Comparison of ENCODE assay signal across 22 cellular contexts in genomic region chr20:58239216-58239615, GRCh38. TPM values are rescaled to one million over a fixed set of nuclear protein-coding genes. Genes with fewer than 3 reads are reported as not detected.
DNase-seq lines count a peak whose midpoint lies in the region; ATAC-seq, FAIRE-seq and TF ChIP-seq lines count a peak whose summit lies in the region.
"Had no signal": no experiment of that assay in that cellular context is flagged by ENCODE, and none has a peak within 500 bp of the region (broad histone marks: within the 10 kb centered on the region; RNA-seq: fewer than 3 reads in every experiment).

No MANE protein-coding gene starts in this region.

- H4K20me1 ChIP-seq in mammary epithelial cell (ENCODE audit: insufficient read depth, low read length) (no peaks in the 10 kb centered on the region), SK-N-SH (ENCODE audit: insufficient read depth) (no peaks in the 10 kb centered on the region)

- no peak for TF ChIP-seq RAD21 in SK-N-SH (IDR thresholded peaks at IDR 0.05; ENCODE audit: low read length)

- no peak for DNase-seq in MCF 10A (ENCODE audit: unreplicated experiment)
- no peak for DNase-seq in mammary epithelial cell
- no peak for DNase-seq in SK-N-SH
- no peak for DNase-seq in bronchial epithelial cell (ENCODE audit: low read depth)
- no peak for DNase-seq in stimulated activated CD4-positive, alpha-beta T cell treated with anti-CD3 and anti-CD28 coated beads, Interleukin-12 subunit alpha, Interleukin-12 subunit beta, amount 100 ng/mL, for 4 hours
- no peak for DNase-seq in Kasumi-1 (lab: John Stamatoyannopoulos, UW)
- no peak for DNase-seq in activated CD4-positive, alpha-beta memory T cell treated with anti-CD3 and anti-CD28 coated beads, Interleukin-2, amount 10 ng/mL, durations not matched to agents 7 days and 5 days
- DNase-seq: DMS 273 treated with DMSO at 0.1 percent for 48 hours, MV-4-11, NCI-H1417 treated with DMSO at 0.1 percent for 48 hours, NCI-H2029, NCI-H446 treated with DMSO at 0.1 percent for 48 hours, NCI-H748 treated with DMSO at 0.1 percent for 48 hours, PC-3, SJCRH30 had no signal

- H2AFZ ChIP-seq in mammary epithelial cell (ENCODE audit: low read depth, low read length) = no peak overlapping the region
- H2AFZ ChIP-seq in SK-N-SH (ENCODE audit: low read depth) = no peak overlapping the region

- no peaks in the 10 kb centered on the region for H3K4me1 Mint-ChIP-seq in MCF 10A (ENCODE audit: insufficient read depth, unreplicated experiment)
- peaks cover 30% of the 10 kb centered on the region for H3K4me1 Mint-ChIP-seq in activated CD4-positive, alpha-beta memory T cell treated with anti-CD3 and anti-CD28 coated beads, Interleukin-2, amount 10 ng/mL, durations not matched to agents 7 days and 5 days

- H3K36me3 Mint-ChIP-seq in MCF 10A (ENCODE audit: insufficient read depth, unreplicated experiment) = peaks cover 11% of the 10 kb centered on the region
- H3K36me3 Mint-ChIP-seq in activated CD4-positive, alpha-beta memory T cell treated with anti-CD3 and anti-CD28 coated beads, Interleukin-2, amount 10 ng/mL, durations not matched to agents 7 days and 5 days (ENCODE audit: low read depth) = peaks cover 12% of the 10 kb centered on the region

- no peak overlapping the region for H3K4me3 ChIP-seq in mammary epithelial cell (replicated peaks in 1 of 3; ENCODE audit: insufficient read depth in 1 of 3, low read depth in 2 of 3, low read length in 3 of 3)
- no peak overlapping the region for H3K4me3 ChIP-seq in SK-N-SH (ENCODE audit: low read depth in 2 of 2, low read length in 1 of 2)
- no peak overlapping the region for H3K4me3 ChIP-seq in bronchial epithelial cell (ENCODE audit: low read depth, low read length)
- H3K4me3 ChIP-seq: A549, SJCRH30 had no signal

- peaks cover 18% of the 10 kb centered on the region for H3F3A ChIP-seq in SK-N-SH (replicated peaks; ENCODE audit: insufficient read depth)

- H3K9ac ChIP-seq in mammary epithelial cell (ENCODE audit: insufficient read depth, low read length) (no peak overlapping the region), SK-N-SH (no peak overlapping the region)

- peak overlapping the region; percentile 82 for H3K27ac Mint-ChIP-seq in MCF 10A (ENCODE audit: low read depth, unreplicated experiment)
- H3K27ac Mint-ChIP-seq in activated CD4-positive, alpha-beta memory T cell treated with anti-CD3 and anti-CD28 coated beads, Interleukin-2, amount 10 ng/mL, durations not matched to agents 7 days and 5 days = no peak overlapping the region
- H3K27ac Mint-ChIP-seq: IgD-negative memory B cell had no signal

- CTCF ChIA-PET in MCF 10A (lab: Yijun Ruan, JAX) (interaction anchor here (0.6 to 8.7 kb wide), 5 partner anchors 9 to 613 kb away, joined by 3 to 121 read pairs (median 21); partner anchors contain the start of genes GNAS and STX16), mammary epithelial cell (lab: Charles Lee; ENCODE audit: low non-redundant PET) (no interaction called here), SK-N-SH (lab: Yijun Ruan, JAX) (interaction anchor here (0.7 to 6.9 kb wide), 8 partner anchors 9 to 1217 kb away, joined by 3 to 87 read pairs (median 4); partner anchors contain the start of gene STX16)
- CTCF ChIA-PET in activated CD4-positive, alpha-beta memory T cell treated with anti-CD3 and anti-CD28 coated beads, Interleukin-2, amount 10 ng/mL, durations not matched to agents 7 days and 5 days (lab: Charles Lee) = interaction anchor here (3.0 kb wide), 1 partner anchor 413 kb away, joined by 9 read pairs; the partner anchor contains the start of gene STX16

- H3K4me3 Mint-ChIP-seq in MCF 10A (ENCODE audit: unreplicated experiment) = no peak overlapping the region
- H3K4me3 Mint-ChIP-seq in activated CD4-positive, alpha-beta memory T cell treated with anti-CD3 and anti-CD28 coated beads, Interleukin-2, amount 10 ng/mL, durations not matched to agents 7 days and 5 days = no peak overlapping the region
- H3K4me3 Mint-ChIP-seq: IgD-negative memory B cell had no signal

- ATAC-seq in HG02973 (IDR thresholded peaks at IDR 0.05; ENCODE audit: unreplicated experiment) = no peak
- ATAC-seq: A549, PC-3 had no signal

- no peaks in the 10 kb centered on the region for H3K9me3 Mint-ChIP-seq in MCF 10A (ENCODE audit: unreplicated experiment)
- no peaks in the 10 kb centered on the region for H3K9me3 Mint-ChIP-seq in activated CD4-positive, alpha-beta memory T cell treated with anti-CD3 and anti-CD28 coated beads, Interleukin-2, amount 10 ng/mL, durations not matched to agents 7 days and 5 days
- H3K9me3 Mint-ChIP-seq: IgD-negative memory B cell had no signal

- intact Hi-C loops in MCF 10A (cut with micrococcal nuclease) = loop anchor here (5.0 kb wide), 2 partner anchors 73 to 598 kb away; no protein-coding TSS in a partner anchor
- intact Hi-C loops in mammary epithelial cell (cut with micrococcal nuclease) = loop anchor here (5.0 kb wide), 2 partner anchors 68 to 1218 kb away; partner anchors contain the start of gene RAB22A

- H3K4me1 ChIP-seq in mammary epithelial cell (ENCODE audit: insufficient read depth, low read length) (peaks cover 8% of the 10 kb centered on the region), SK-N-SH (ENCODE audit: control insufficient read depth in 1 of 2, insufficient read depth in 2 of 2, low read depth in 1 of 2, low read length in 1 of 2) (peaks cover 12 to 15% of the 10 kb centered on the region in 2 experiments; a peak in 3 of 4 replicates)
- H3K4me1 ChIP-seq: SJCRH30 had no signal

- H3K4me2 ChIP-seq in mammary epithelial cell (ENCODE audit: insufficient read depth, low read depth, low read length) (no peak overlapping the region), SK-N-SH (peak overlapping the region; percentile 21; the same call in 1 of the 2 replicates)
- H3K4me2 ChIP-seq: A549 had no signal

- TF ChIP-seq EP300 in SK-N-SH (IDR thresholded peaks at IDR 0.05; ENCODE audit: borderline replicate concordance in 1 of 2, low read depth in 1 of 2, low read length in 1 of 2) = no peak

- no peak for TF ChIP-seq CTCF in MCF 10A (IDR thresholded peaks at IDR 0.05; ENCODE audit: unreplicated experiment)
- TF ChIP-seq CTCF in mammary epithelial cell (conservative IDR thresholded peaks at IDR 0.05 in 1 of 2, IDR thresholded peaks at IDR 0.05 in 1 of 2; ENCODE audit: extremely low read depth in 1 of 2, insufficient read depth in 1 of 2, low read depth in 1 of 2, low read length in 2 of 2) = no peak
- peak; percentile 32 for TF ChIP-seq CTCF in SK-N-SH (IDR thresholded peaks at IDR 0.05)
- TF ChIP-seq CTCF in bronchial epithelial cell (IDR thresholded peaks at IDR 0.05; ENCODE audit: insufficient read depth, low read length, severe bottlenecking) = peak; percentile 2

- dilution Hi-C loops in mammary epithelial cell (cut with HindIII; ENCODE audit: low sequenced_read_pairs) = loop anchor here (5.0 kb wide), 2 partner anchors 63 to 408 kb away; no protein-coding TSS in a partner anchor

- H3K27me3 ChIP-seq in mammary epithelial cell (ENCODE audit: insufficient read depth, low read length) = no peaks in the 10 kb centered on the region
- no peaks in the 10 kb centered on the region for H3K27me3 ChIP-seq in SK-N-SH (ENCODE audit: insufficient read depth)
- no peaks in the 10 kb centered on the region for H3K27me3 ChIP-seq in bronchial epithelial cell (ENCODE audit: control insufficient read depth, insufficient read depth, low read length)
- H3K27me3 ChIP-seq: SJCRH30 had no signal

- 89% methylated on average over 4 of the region's 7 CpGs for WGBS in mammary epithelial cell (ENCODE audit: low coverage, missing lambda C conversion rate)
- WGBS in SK-N-SH (ENCODE audit: low lambda C conversion rate) = 65% methylated on average over 7 of the region's 7 CpGs

- BruUV-seq in MCF 10A (replicated peaks; lab: Mats Ljungman, UMichigan) = no TSS peak
- no TSS peak for BruUV-seq in mammary epithelial cell (replicated peaks; lab: Mats Ljungman, UMichigan)

- H3K36me3 ChIP-seq in mammary epithelial cell (ENCODE audit: insufficient read depth, low read length) (peaks cover 3% of the 10 kb centered on the region), SK-N-SH (replicated peaks in 1 of 2; ENCODE audit: control insufficient read depth in 1 of 2, insufficient read depth in 2 of 2, low read length in 1 of 2) (peaks cover 14 to 28% of the 10 kb centered on the region in 2 experiments), bronchial epithelial cell (ENCODE audit: control insufficient read depth, insufficient read depth, low read length) (peaks cover 10% of the 10 kb centered on the region)
- H3K36me3 ChIP-seq: SJCRH30 had no signal

- no peaks in the 10 kb centered on the region for H3K9me2 ChIP-seq in SK-N-SH

- no peaks in the 10 kb centered on the region for H3K79me2 ChIP-seq in mammary epithelial cell (ENCODE audit: insufficient read depth, low read length)
- H3K79me2 ChIP-seq in SK-N-SH (ENCODE audit: insufficient read depth) = no peaks in the 10 kb centered on the region

- no peaks in the 10 kb centered on the region for H3K9me3 ChIP-seq in mammary epithelial cell (replicated peaks; ENCODE audit: insufficient read depth, low read length)
- H3K9me3 ChIP-seq in SK-N-SH = no peaks in the 10 kb centered on the region
- H3K9me3 ChIP-seq: A549, SJCRH30 had no signal

- FAIRE-seq in bronchial epithelial cell (lab: Jason Lieb, UNC) = no peak
- FAIRE-seq: A549, H54 had no signal

- H3K27me3 Mint-ChIP-seq in MCF 10A (ENCODE audit: insufficient read depth, unreplicated experiment) = no peaks in the 10 kb centered on the region
- H3K27me3 Mint-ChIP-seq in activated CD4-positive, alpha-beta memory T cell treated with anti-CD3 and anti-CD28 coated beads, Interleukin-2, amount 10 ng/mL, durations not matched to agents 7 days and 5 days = peaks cover 4% of the 10 kb centered on the region
- H3K27me3 Mint-ChIP-seq: IgD-negative memory B cell had no signal

- POLR2A ChIA-PET in MCF 10A (lab: Yijun Ruan, JAX) = interaction anchor here (0.6 to 1.0 kb wide), 4 partner anchors 9 to 150 kb away, joined by 3 to 5 read pairs (median 3); partner anchors contain the start of gene VAPB
- POLR2A ChIA-PET in SK-N-SH (lab: Yijun Ruan, JAX) = no interaction called here
- POLR2A ChIA-PET in activated CD4-positive, alpha-beta memory T cell treated with anti-CD3 and anti-CD28 coated beads, Interleukin-2, amount 10 ng/mL, durations not matched to agents 7 days and 5 days (lab: Charles Lee) = no interaction called here

- no peak overlapping the region for H3K27ac ChIP-seq in mammary epithelial cell (ENCODE audit: insufficient read depth, low read depth, low read length)
- H3K27ac ChIP-seq in SK-N-SH (ENCODE audit: low read depth in 2 of 2, low read length in 1 of 2) = peak overlapping the region in 1 of 2 experiments; percentile 92; a peak in 1 of 4 replicates
- H3K27ac ChIP-seq: A549, C4-2B, RWPE1, SJCRH30 had no signal

- in situ Hi-C loops in mammary epithelial cell (cut with MboI; ENCODE audit: low sequenced_read_pairs in 2 of 2) = loop anchor here (25.0 kb wide), 2 partner anchors 598 to 623 kb away; partner anchors contain the start of genes GNAS (in 1 of the 2) and GNAS-AS1 (in 1 of the 2)

RNA-seq across cellular contexts. Expression of gene ANKRD60, which starts 10.8 kb away (rescaled TPM):
- not detected in 2 replicates for total RNA-seq in MCF 10A (2022)
- total RNA-seq in mammary epithelial cell = not detected
- not detected for polyA plus RNA-seq in mammary epithelial cell
- polyA minus RNA-seq in mammary epithelial cell = not detected
- polyA plus RNA-seq in SK-N-SH (2012; rRNA removed) = not detected in 2 replicates
- polyA plus RNA-seq in SK-N-SH (2012; cell fraction: cytosol; rRNA removed) = not detected in 2 replicates
- polyA plus RNA-seq in SK-N-SH (2012; cell fraction: nucleus; rRNA removed) = 0.06 TPM in 1 of 2 replicates, not detected in the other
- total RNA-seq in bronchial epithelial cell = not detected in 2 replicates
- not detected for total RNA-seq in activated CD4-positive, alpha-beta memory T cell treated with anti-CD3 and anti-CD28 coated beads, Interleukin-2, amount 10 ng/mL, durations not matched to agents 7 days and 5 days
- total RNA-seq: LHCN-M2, PC-3, SJCRH30 had no signal
- polyA plus RNA-seq: A549, IgD-negative memory B cell had no signal

Comparison
In these comparisons a context has a peak if more than half of its experiments do, and no peak if none do; other contexts are left out.
1. CTCF ChIP-seq: peak in SK-N-SH (single experiment) and bronchial epithelial cell (single experiment); none in MCF 10A (single experiment) and mammary epithelial cell (0 of 2).